17 cellular contexts compared by ENCODE assay signal in genomic region chr7:38565289-38565688, GRCh38.
A peak's percentile ranks its signal among the peaks of the same experiment; 100 is the strongest.
DNase-seq lines count a peak whose midpoint lies in the region; ATAC-seq, FAIRE-seq and TF ChIP-seq lines count a peak whose summit lies in the region.
"Had no signal": no experiment of that assay in that cellular context is flagged by ENCODE, and none has a peak within 500 bp of the region (broad histone marks: within the 10 kb centered on the region; RNA-seq: fewer than 3 reads in every experiment).

No MANE protein-coding gene starts in this region.

- H3K9me3 ChIP-seq in HepG2 (ENCODE audit: low read length) = no peaks in the 10 kb centered on the region
- no peaks in the 10 kb centered on the region for H3K9me3 ChIP-seq in right lobe of liver
- H3K9me3 ChIP-seq in endothelial cell of umbilical vein (replicated peaks; ENCODE audit: control insufficient read depth, insufficient read depth, low read length) = no peaks in the 10 kb centered on the region
- H3K9me3 ChIP-seq in uterus = no peaks in the 10 kb centered on the region
- H3K9me3 ChIP-seq: A549, BE2C had no signal

- TF ChIP-seq POLR2A in HepG2 (IDR thresholded peaks at IDR 0.05; ENCODE audit: insufficient read depth in 1 of 2, low read depth in 2 of 2, low read length in 2 of 2) = no peak
- no peak for TF ChIP-seq POLR2A in right lobe of liver (IDR thresholded peaks at IDR 0.05)
- no peak for TF ChIP-seq POLR2A in endothelial cell of umbilical vein (IDR thresholded peaks at IDR 0.05; ENCODE audit: low read depth, low read length)
- no peak for TF ChIP-seq POLR2A in uterus (IDR thresholded peaks at IDR 0.05)

- no peak overlapping the region for H3K4me2 ChIP-seq in HepG2 (ENCODE audit: low read depth, low read length)
- H3K4me2 ChIP-seq in endothelial cell of umbilical vein (ENCODE audit: insufficient read depth, low read length) = no peak overlapping the region
- H3K4me2 ChIP-seq: A549 had no signal

- CTCF ChIA-PET in HepG2 (lab: Yijun Ruan, JAX; ENCODE audit: low intra/inter-chr PET ratio, low total read pairs) (no interaction called here), endothelial cell of umbilical vein (lab: Charles Lee) (no interaction called here)

- no peak for FAIRE-seq in HepG2 (lab: Jason Lieb, UNC)
- FAIRE-seq in endothelial cell of umbilical vein (lab: Jason Lieb, UNC) = no peak
- FAIRE-seq: A549, GM18507, H54, HTR-8/SVneo had no signal

- POLR2A ChIA-PET in HepG2 (lab: Yijun Ruan, JAX) = no interaction called here
- POLR2A ChIA-PET in endothelial cell of umbilical vein (lab: Charles Lee) = no interaction called here

- no peaks in the 10 kb centered on the region for H3K36me3 ChIP-seq in HepG2 (replicated peaks in 1 of 2; ENCODE audit: control insufficient read depth in 1 of 2, insufficient read depth in 2 of 2, low read length in 2 of 2)
- no peaks in the 10 kb centered on the region for H3K36me3 ChIP-seq in right lobe of liver
- no peaks in the 10 kb centered on the region for H3K36me3 ChIP-seq in endothelial cell of umbilical vein (ENCODE audit: control insufficient read depth in 2 of 2, extremely low read depth in 1 of 2, insufficient read depth in 2 of 2, low read length in 2 of 2)
- H3K36me3 ChIP-seq in uterus = no peaks in the 10 kb centered on the region
- H3K36me3 ChIP-seq: BE2C had no signal

- ATAC-seq in HepG2 = no peak
- ATAC-seq in right lobe of liver = no peak
- ATAC-seq: A549, HCT116 had no signal

- no peak overlapping the region for H3K4me3 ChIP-seq in HepG2 (replicated peaks in 1 of 3; ENCODE audit: insufficient read depth in 1 of 3, low read depth in 2 of 3, low read length in 3 of 3)
- H3K4me3 ChIP-seq in right lobe of liver = no peak overlapping the region
- H3K4me3 ChIP-seq in endothelial cell of umbilical vein (replicated peaks in 1 of 3; ENCODE audit: insufficient read depth in 1 of 3, low read depth in 1 of 3, low read length in 3 of 3) = no peak overlapping the region
- H3K4me3 ChIP-seq in uterus = no peak overlapping the region
- H3K4me3 ChIP-seq: A549, GM23248 had no signal

- TF ChIP-seq RAD21 in HepG2 (CRISPR knock-in tag; IDR thresholded peaks at IDR 0.05) = no peak

- no peaks in the 10 kb centered on the region for H3K4me1 ChIP-seq in HepG2 (ENCODE audit: insufficient read depth, low read length)
- H3K4me1 ChIP-seq in right lobe of liver = no peaks in the 10 kb centered on the region
- H3K4me1 ChIP-seq in endothelial cell of umbilical vein (ENCODE audit: control insufficient read depth, extremely low read depth, insufficient read depth, low read length) = peaks cover 18% of the 10 kb centered on the region
- no peaks in the 10 kb centered on the region for H3K4me1 ChIP-seq in uterus
- H3K4me1 ChIP-seq: A549, BE2C had no signal

- H3K27ac ChIP-seq in HepG2 (ENCODE audit: extremely low read length, insufficient read depth, low read length) (no peak overlapping the region), right lobe of liver (no peak overlapping the region), endothelial cell of umbilical vein (ENCODE audit: insufficient read depth, low read depth, low read length) (no peak overlapping the region), uterus (no peak overlapping the region)
- H3K27ac ChIP-seq: A549, C4-2B, GM23248 had no signal

- in situ Hi-C loops in HepG2 (cut with HindIII; ENCODE audit: extremely low pct_ligation_motif_present, low pct_unique_long_range_greater_than_20kb) = no loop called here

- H4K20me1 ChIP-seq in HepG2 (ENCODE audit: insufficient read depth, low read length) (no peaks in the 10 kb centered on the region), endothelial cell of umbilical vein (replicated peaks; ENCODE audit: control insufficient read depth, extremely low read depth, insufficient read depth, low read length) (no peaks in the 10 kb centered on the region)

- WGBS in HepG2 (ENCODE audit: low lambda C conversion rate) = 15% methylated on average over 2 of the region's 2 CpGs
- WGBS in right lobe of liver (ENCODE audit: insufficient coverage, low coverage, low lambda C conversion rate, missing lambda C conversion rate) = 45% methylated on average over 2 of the region's 2 CpGs

- TF ChIP-seq EP300 in HepG2 (IDR thresholded peaks at IDR 0.05; ENCODE audit: low read depth in 2 of 2, low read length in 2 of 2) (no peak), HepG2 (CRISPR knock-in tag; IDR thresholded peaks at IDR 0.05; ENCODE audit: borderline replicate concordance) (no peak)

- no peaks in the 10 kb centered on the region for H3K9me1 ChIP-seq in endothelial cell of umbilical vein (replicated peaks; ENCODE audit: control insufficient read depth, extremely low read depth, insufficient read depth, low read length)

- intact Hi-C loops in HepG2 (cut with micrococcal nuclease; ENCODE audit: unreplicated experiment) (no loop called here), right lobe of liver (cut with DNase I) (no loop called here), endothelial cell of umbilical vein (cut with micrococcal nuclease) (no loop called here), uterus (cut with DNase I; ENCODE audit: low total_unique reads) (no loop called here)

- BruUV-seq in HepG2 (replicated peaks; lab: Mats Ljungman, UMichigan) (no TSS peak), endothelial cell of umbilical vein (replicated peaks; lab: Mats Ljungman, UMichigan) (no TSS peak)

- DNase-seq in HepG2 (ENCODE audit: low spot score) (no peak), right lobe of liver (no peak), NCI-H524 treated with DMSO at 0.1 percent for 48 hours (lab: John Stamatoyannopoulos, UW) (peak; percentile 35), endothelial cell of umbilical vein (ENCODE audit: low read depth, low spot score) (peak; percentile 17), uterus (no peak), NCI-H2081 treated with DMSO at 0.1 percent for 48 hours (lab: John Stamatoyannopoulos, UW) (no peak)
- DNase-seq: BE2C; CD4-positive, alpha-beta memory T cell; DMS53; GF-D8; GM23248 had no signal

- no peaks in the 10 kb centered on the region for H3K27me3 ChIP-seq in HepG2 (ENCODE audit: control insufficient read depth in 1 of 2, insufficient read depth in 2 of 2, low read length in 2 of 2)
- no peaks in the 10 kb centered on the region for H3K27me3 ChIP-seq in right lobe of liver
- no peaks in the 10 kb centered on the region for H3K27me3 ChIP-seq in endothelial cell of umbilical vein (ENCODE audit: control insufficient read depth in 2 of 2, insufficient read depth in 2 of 2, low read length in 2 of 2)
- H3K27me3 ChIP-seq in uterus = no peaks in the 10 kb centered on the region
- H3K27me3 ChIP-seq: BE2C had no signal

- no peak overlapping the region for H2AFZ ChIP-seq in HepG2 (ENCODE audit: low read length)
- H2AFZ ChIP-seq in endothelial cell of umbilical vein (ENCODE audit: low read depth, low read length) = no peak overlapping the region
- H2AFZ ChIP-seq: GM23248 had no signal

- H3K79me2 ChIP-seq in HepG2 (ENCODE audit: insufficient read depth, low read length) (no peaks in the 10 kb centered on the region), endothelial cell of umbilical vein (ENCODE audit: control insufficient read depth, insufficient read depth, low read length) (no peaks in the 10 kb centered on the region)

- dilution Hi-C loops in endothelial cell of umbilical vein (cut with MboI; ENCODE audit: extremely low pct_ligation_motif_present, low sequenced_read_pairs) = no loop called here

- H3K9ac ChIP-seq in HepG2 (ENCODE audit: insufficient read depth, low read depth, low read length) (no peak overlapping the region), endothelial cell of umbilical vein (replicated peaks; ENCODE audit: extremely low read depth, insufficient read depth, low read length) (no peak overlapping the region)
- H3K9ac ChIP-seq: GM23248 had no signal

- no peak for TF ChIP-seq CTCF in HepG2 (CRISPR knock-in tag; IDR thresholded peaks at IDR 0.05)
- TF ChIP-seq CTCF in right lobe of liver (IDR thresholded peaks at IDR 0.05) = no peak
- no peak for TF ChIP-seq CTCF in endothelial cell of umbilical vein (IDR thresholded peaks at IDR 0.05; ENCODE audit: extremely low read depth in 1 of 2, insufficient read depth in 1 of 2, low read depth in 1 of 2, low read length in 2 of 2)
- TF ChIP-seq CTCF in uterus (IDR thresholded peaks at IDR 0.05) = no peak

TF ChIP-seq in HepG2, 621 proteins besides CTCF, POLR2A, EP300 and RAD21 (continues in another document):
- peak; percentile 92 for TF ChIP-seq MNT (IDR thresholded peaks at IDR 0.05)

TF ChIP-seq in endothelial cell of umbilical vein, 7 proteins besides CTCF, POLR2A, EP300 and RAD21:
- TF ChIP-seq MYC (IDR thresholded peaks at IDR 0.05; ENCODE audit: low read depth, low read length) = no peak
- no peak for TF ChIP-seq FOS (IDR thresholded peaks at IDR 0.05; ENCODE audit: borderline replicate concordance, insufficient read depth, low read length)
- no peak for TF ChIP-seq JUN (IDR thresholded peaks at IDR 0.05; ENCODE audit: borderline replicate concordance, insufficient read depth, insufficient read length, low read depth)
- TF ChIP-seq POLR2AphosphoS5 (IDR thresholded peaks at IDR 0.05; ENCODE audit: insufficient read depth, low read depth, low read length) = no peak
- TF ChIP-seq MAX (IDR thresholded peaks at IDR 0.05; ENCODE audit: insufficient read depth, insufficient read length) = no peak
- no peak for TF ChIP-seq EZH2 (IDR thresholded peaks at IDR 0.05; ENCODE audit: borderline replicate concordance, low read depth, low read length, severe bottlenecking)
- TF ChIP-seq GATA2 (IDR thresholded peaks at IDR 0.05; ENCODE audit: insufficient read depth, insufficient read length, low read depth, low read length) = no peak

Comparison
In these comparisons a context has a peak if more than half of its experiments do, and no peak if none do; other contexts are left out.
1. DNase-seq: peak in NCI-H524 treated with DMSO at 0.1 percent for 48 hours (single experiment) and endothelial cell of umbilical vein (single experiment); none in HepG2 (single experiment), right lobe of liver (0 of 3), uterus (0 of 2) and NCI-H2081 treated with DMSO at 0.1 percent for 48 hours (single experiment).